In the genomic region with DNA sequence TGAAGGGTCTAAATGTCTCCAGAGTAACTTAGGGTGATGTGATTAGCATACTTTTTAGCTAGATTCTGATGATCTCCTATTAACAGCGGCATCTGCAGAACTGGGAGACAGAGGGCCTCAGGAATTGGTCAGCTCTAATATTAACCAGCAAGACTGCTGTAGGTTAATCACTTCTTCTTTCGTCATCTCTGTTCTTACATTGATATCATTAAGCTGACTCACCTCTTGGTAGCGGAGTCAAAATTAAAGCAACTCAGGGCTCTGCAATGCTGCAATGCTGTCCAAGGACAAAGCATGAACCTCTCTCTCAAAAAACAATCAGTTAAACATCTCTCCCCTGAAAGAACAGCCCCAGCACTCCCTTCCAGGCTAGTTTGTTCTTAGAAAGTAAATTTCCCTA, we compare ENCODE assay signal across 16 cellular contexts. TPM values are rescaled to one million over a fixed set of nuclear protein-coding genes. Genes with fewer than 3 reads are reported as not detected.
DNase-seq lines count a peak whose midpoint lies in the region; ATAC-seq and TF ChIP-seq lines count a peak whose summit lies in the region.
"Had no signal": no experiment of that assay in that cellular context is flagged by ENCODE, and none has a peak within 500 bp of the region (broad histone marks: within the 10 kb centered on the region; RNA-seq: fewer than 3 reads in every experiment).

No MANE protein-coding gene starts in this region.

- no peaks in the 10 kb centered on the region for H3F3A ChIP-seq in SK-N-SH (replicated peaks; ENCODE audit: insufficient read depth)

- H3K27ac ChIP-seq in SK-N-SH (ENCODE audit: low read depth in 2 of 2, low read length in 1 of 2) (no peak overlapping the region), adrenal gland (peak overlapping the region in 2 of 5 donors; percentile 59 to 64), aorta (ENCODE audit: low read depth in 1 of 2, low read length in 2 of 2) (no peak overlapping the region), esophagus muscularis mucosa (replicated peaks in 1 of 4) (no peak overlapping the region)
- H3K27ac ChIP-seq: ascending aorta had no signal

- H3K79me2 ChIP-seq in SK-N-SH (ENCODE audit: insufficient read depth), result no peaks in the 10 kb centered on the region

- H2AFZ ChIP-seq in SK-N-SH (ENCODE audit: low read depth), result no peak overlapping the region

- H3K4me2 ChIP-seq in SK-N-SH, result no peak overlapping the region

- no peaks in the 10 kb centered on the region for H3K36me3 ChIP-seq in SK-N-SH (replicated peaks in 1 of 2; ENCODE audit: control insufficient read depth in 1 of 2, insufficient read depth in 2 of 2, low read length in 1 of 2)
- no peaks in the 10 kb centered on the region for H3K36me3 ChIP-seq in adrenal gland (replicated peaks in 1 of 2)
- H3K36me3 ChIP-seq in aorta (ENCODE audit: control insufficient read depth in 1 of 2, insufficient read depth in 2 of 2, low read length in 1 of 2), result no peaks in the 10 kb centered on the region
- H3K36me3 ChIP-seq in esophagus muscularis mucosa, result no peaks in the 10 kb centered on the region
- H3K36me3 ChIP-seq: ascending aorta had no signal

- CTCF ChIA-PET in SK-N-SH (lab: Yijun Ruan, JAX), result interaction anchor here (1.0 to 2.9 kb wide), 7 partner anchors 8 to 620 kb away, joined by 4 to 13 read pairs (median 5); no protein-coding TSS in a partner anchor

- TF ChIP-seq POLR2A in adrenal gland (IDR thresholded peaks at IDR 0.05) (no peak), esophagus muscularis mucosa (IDR thresholded peaks at IDR 0.05; ENCODE audit: low read depth) (no peak)

- TF ChIP-seq EP300 in SK-N-SH (IDR thresholded peaks at IDR 0.05; ENCODE audit: borderline replicate concordance in 1 of 2, low read depth in 1 of 2, low read length in 1 of 2) (no peak), esophagus muscularis mucosa (IDR thresholded peaks at IDR 0.05) (no peak)

- H3K27me3 ChIP-seq in SK-N-SH (ENCODE audit: insufficient read depth) (peaks cover 5% of the 10 kb centered on the region; the same call in 1 of the 2 replicates), adrenal gland (no peaks in the 10 kb centered on the region), aorta (ENCODE audit: control insufficient read depth in 1 of 2, insufficient read depth in 2 of 2, low read length in 1 of 2) (no peaks in the 10 kb centered on the region), esophagus muscularis mucosa (no peaks in the 10 kb centered on the region)
- H3K27me3 ChIP-seq: ascending aorta had no signal

- ATAC-seq in SK-N-SH treated with all-trans-retinoic acid at 6 μM for 48 hours (peak; percentile 28; the same call in 1 of the 3 replicates), aorta (ENCODE audit: low FRiP score) (peak; percentile 58)

- POLR2A ChIA-PET in SK-N-SH (lab: Yijun Ruan, JAX), result no interaction called here

- no peak overlapping the region for H3K4me3 ChIP-seq in SK-N-SH (ENCODE audit: low read depth in 2 of 2, low read length in 1 of 2)
- no peak overlapping the region for H3K4me3 ChIP-seq in adrenal gland
- H3K4me3 ChIP-seq in fibroblast of the aortic adventitia (ENCODE audit: low read depth, low read length), result no peak overlapping the region
- no peak overlapping the region for H3K4me3 ChIP-seq in aorta (ENCODE audit: low read length in 2 of 2)
- no peak overlapping the region for H3K4me3 ChIP-seq in esophagus muscularis mucosa
- H3K4me3 ChIP-seq: ascending aorta had no signal

- no peaks in the 10 kb centered on the region for H3K9me2 ChIP-seq in SK-N-SH

- TF ChIP-seq CTCF in SK-N-SH (IDR thresholded peaks at IDR 0.05) (no peak), adrenal gland (IDR thresholded peaks at IDR 0.05) (no peak), fibroblast of the aortic adventitia (IDR thresholded peaks at IDR 0.05; ENCODE audit: insufficient read depth, low read length) (no peak), esophagus muscularis mucosa (IDR thresholded peaks at IDR 0.05) (no peak)

- no peak for DNase-seq in SK-N-SH
- peak; percentile 31 to 73 (median 56) for DNase-seq in adrenal gland
- peak; percentile 90 for DNase-seq in fibroblast of the aortic adventitia (ENCODE audit: low read depth)
- DNase-seq in aorta, result no peak
- no peak for DNase-seq in esophagus muscularis mucosa (ENCODE audit: extremely low spot score)
- no peak for DNase-seq in NCI-H510A (lab: John Stamatoyannopoulos, UW)
- DNase-seq in posterior vena cava (ENCODE audit: low spot score), result no peak
- DNase-seq: activated CD8-positive, alpha-beta memory T cell treated with anti-CD3 and anti-CD28 coated beads, Interleukin-2, amount 50 U/mL, for 4 hours; activated gamma-delta T cell treated with Interleukin-2 at 50 U/mL for 16 hours; CD8-positive, alpha-beta memory T cell; erythroblast; NCI-H1694 treated with DMSO at 0.1 percent for 48 hours; NCI-H446; nephron progenitor cell had no signal

- H3K9ac ChIP-seq in SK-N-SH, result no peak overlapping the region

- no peak for TF ChIP-seq RAD21 in SK-N-SH (IDR thresholded peaks at IDR 0.05; ENCODE audit: low read length)

- H4K20me1 ChIP-seq in SK-N-SH (ENCODE audit: insufficient read depth), result no peaks in the 10 kb centered on the region

- 61% methylated on average over 3 of the region's 3 CpGs for WGBS in SK-N-SH (ENCODE audit: low lambda C conversion rate)
- WGBS in adrenal gland, 4 donors, result 41 to 62% (median 50%) methylated on average over 3 of the region's 3 CpGs
- WGBS in aorta, 2 donors, result 80 to 90% methylated on average over 3 of the region's 3 CpGs
- WGBS in esophagus muscularis mucosa, result 84% methylated on average over 3 of the region's 3 CpGs

- no peaks in the 10 kb centered on the region for H3K9me3 ChIP-seq in SK-N-SH
- H3K9me3 ChIP-seq in adrenal gland (replicated peaks in 1 of 3), result no peaks in the 10 kb centered on the region
- no peaks in the 10 kb centered on the region for H3K9me3 ChIP-seq in aorta (ENCODE audit: control insufficient read depth, low read length)
- H3K9me3 ChIP-seq in esophagus muscularis mucosa, result no peaks in the 10 kb centered on the region
- H3K9me3 ChIP-seq: ascending aorta had no signal

- intact Hi-C loops in adrenal gland (cut with DNase I) (no loop called here), aorta (cut with DNase I) (no loop called here), esophagus muscularis mucosa (cut with DNase I) (no loop called here), posterior vena cava (cut with DNase I) (no loop called here)

- H3K4me1 ChIP-seq in SK-N-SH (ENCODE audit: control insufficient read depth in 1 of 2, insufficient read depth in 2 of 2, low read depth in 1 of 2, low read length in 1 of 2), result no peaks in the 10 kb centered on the region
- H3K4me1 ChIP-seq in adrenal gland (replicated peaks in 1 of 2), result peaks cover 0 to 7% of the 10 kb centered on the region in 2 donors
- H3K4me1 ChIP-seq in aorta (ENCODE audit: control insufficient read depth in 1 of 2, insufficient read depth in 2 of 2, low read length in 2 of 2), result peaks cover 0 to 2% of the 10 kb centered on the region in 2 donors
- H3K4me1 ChIP-seq in esophagus muscularis mucosa, result peaks cover 0 to 18% (median 12%) of the 10 kb centered on the region in 4 donors

TF ChIP-seq in SK-N-SH treated with all-trans-retinoic acid at 6 μM for 48 hours, 23 proteins besides CTCF, POLR2A, EP300 and RAD21 (continues in another document):
- TF ChIP-seq ARNTL (CRISPR knock-in tag; IDR thresholded peaks at IDR 0.05; ENCODE audit: borderline replicate concordance, low read depth) (no peak), RARB (CRISPR knock-in tag; IDR thresholded peaks at IDR 0.05) (no peak)

TF ChIP-seq in SK-N-SH, 30 proteins besides CTCF, POLR2A, EP300 and RAD21 (continues in another document):
- no peak for TF ChIP-seq FOXM1 (IDR thresholded peaks at IDR 0.05; ENCODE audit: low read depth)
- no peak for TF ChIP-seq TCF12 (IDR thresholded peaks at IDR 0.05)
- TF ChIP-seq JUND (IDR thresholded peaks at IDR 0.05), result no peak
- TF ChIP-seq MXI1 (IDR thresholded peaks at IDR 0.05; ENCODE audit: low read depth, low read length), result no peak
- TF ChIP-seq TEAD4 (IDR thresholded peaks at IDR 0.05; ENCODE audit: borderline replicate concordance, insufficient read depth), result no peak
- TF ChIP-seq, protein P1, sequence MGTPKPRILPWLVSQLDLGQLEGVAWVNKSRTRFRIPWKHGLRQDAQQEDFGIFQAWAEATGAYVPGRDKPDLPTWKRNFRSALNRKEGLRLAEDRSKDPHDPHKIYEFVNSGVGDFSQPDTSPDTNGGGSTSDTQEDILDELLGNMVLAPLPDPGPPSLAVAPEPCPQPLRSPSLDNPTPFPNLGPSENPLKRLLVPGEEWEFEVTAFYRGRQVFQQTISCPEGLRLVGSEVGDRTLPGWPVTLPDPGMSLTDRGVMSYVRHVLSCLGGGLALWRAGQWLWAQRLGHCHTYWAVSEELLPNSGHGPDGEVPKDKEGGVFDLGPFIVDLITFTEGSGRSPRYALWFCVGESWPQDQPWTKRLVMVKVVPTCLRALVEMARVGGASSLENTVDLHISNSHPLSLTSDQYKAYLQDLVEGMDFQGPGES (IDR thresholded peaks at IDR 0.05; ENCODE audit: low read depth, low read length), result no peak
- no peak for TF ChIP-seq SMC3 (IDR thresholded peaks at IDR 0.05; ENCODE audit: low read depth, low read length)
- no peak for TF ChIP-seq EZH2phosphoT487 (IDR thresholded peaks at IDR 0.05; ENCODE audit: borderline replicate concordance, low read depth)
- TF ChIP-seq FOSL2 (IDR thresholded peaks at IDR 0.05; ENCODE audit: borderline replicate concordance, low read depth), result no peak
- TF ChIP-seq, protein P2, sequence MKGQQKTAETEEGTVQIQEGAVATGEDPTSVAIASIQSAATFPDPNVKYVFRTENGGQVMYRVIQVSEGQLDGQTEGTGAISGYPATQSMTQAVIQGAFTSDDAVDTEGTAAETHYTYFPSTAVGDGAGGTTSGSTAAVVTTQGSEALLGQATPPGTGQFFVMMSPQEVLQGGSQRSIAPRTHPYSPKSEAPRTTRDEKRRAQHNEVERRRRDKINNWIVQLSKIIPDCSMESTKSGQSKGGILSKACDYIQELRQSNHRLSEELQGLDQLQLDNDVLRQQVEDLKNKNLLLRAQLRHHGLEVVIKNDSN (IDR thresholded peaks at IDR 0.05; ENCODE audit: borderline replicate concordance, low read depth), result no peak
- no peak for TF ChIP-seq ELF1 (IDR thresholded peaks at IDR 0.05)
- TF ChIP-seq TAF1 (IDR thresholded peaks at IDR 0.05; ENCODE audit: borderline replicate concordance, low read depth, low read length), result no peak
- no peak for TF ChIP-seq MEF2A (IDR thresholded peaks at IDR 0.05; ENCODE audit: borderline replicate concordance, low read depth)
- TF ChIP-seq GABPA (IDR thresholded peaks at IDR 0.05; ENCODE audit: low read depth), result no peak

RNA-seq across cellular contexts. Expression of a gene that starts 57.5 kb away (rescaled TPM):
- 192 and 212 TPM in 2 replicates for polyA plus RNA-seq in SK-N-SH (2012; rRNA removed)
- 185 and 204 TPM in 2 replicates for polyA plus RNA-seq in SK-N-SH (2012; cell fraction: cytosol; rRNA removed)
- 311 and 484 TPM in 2 replicates for polyA plus RNA-seq in SK-N-SH (2012; cell fraction: nucleus; rRNA removed)
- 100 to 1,000 TPM in 5 of 8 donors, 10 to 100 TPM in 3; 80.4 to 143 (median 106) TPM for total RNA-seq in adrenal gland
- 100 to 1,000 TPM in 1 of 3 donors, 10 to 100 TPM in 2; 78.2 to 242 (median 78.9) TPM for polyA plus RNA-seq in adrenal gland
- 96.7 and 157 TPM in 2 replicates for total RNA-seq in fibroblast of the aortic adventitia (ENCODE audit: low replicate concordance)
- 100 to 1,000 TPM; 104 to 150 TPM for total RNA-seq in aorta
- 10 to 100 TPM; 77.4 to 77.9 TPM for polyA plus RNA-seq in aorta
- total RNA-seq in esophagus muscularis mucosa, result 100 to 1,000 TPM in 1 of 4 donors, 10 to 100 TPM in 3; 73.8 to 164 (median 85.1) TPM
- total RNA-seq in posterior vena cava, result 10 to 100 TPM; 84.5 to 98.2 TPM

Comparison
In these comparisons a context has a peak if more than half of its experiments do, and no peak if none do; other contexts are left out.
1. DNase-seq: peak in adrenal gland (7 of 7) and fibroblast of the aortic adventitia (single experiment); none in SK-N-SH (single experiment), aorta (0 of 2), esophagus muscularis mucosa (single experiment), NCI-H510A (single experiment) and posterior vena cava (single experiment).